Comparison of ENCODE assay signal across 8 cellular contexts in genomic region chr7:130668258-130669050, GRCh38.
DNase-seq lines count a peak whose midpoint lies in the region; ATAC-seq and TF ChIP-seq lines count a peak whose summit lies in the region.

A gene with protein sequence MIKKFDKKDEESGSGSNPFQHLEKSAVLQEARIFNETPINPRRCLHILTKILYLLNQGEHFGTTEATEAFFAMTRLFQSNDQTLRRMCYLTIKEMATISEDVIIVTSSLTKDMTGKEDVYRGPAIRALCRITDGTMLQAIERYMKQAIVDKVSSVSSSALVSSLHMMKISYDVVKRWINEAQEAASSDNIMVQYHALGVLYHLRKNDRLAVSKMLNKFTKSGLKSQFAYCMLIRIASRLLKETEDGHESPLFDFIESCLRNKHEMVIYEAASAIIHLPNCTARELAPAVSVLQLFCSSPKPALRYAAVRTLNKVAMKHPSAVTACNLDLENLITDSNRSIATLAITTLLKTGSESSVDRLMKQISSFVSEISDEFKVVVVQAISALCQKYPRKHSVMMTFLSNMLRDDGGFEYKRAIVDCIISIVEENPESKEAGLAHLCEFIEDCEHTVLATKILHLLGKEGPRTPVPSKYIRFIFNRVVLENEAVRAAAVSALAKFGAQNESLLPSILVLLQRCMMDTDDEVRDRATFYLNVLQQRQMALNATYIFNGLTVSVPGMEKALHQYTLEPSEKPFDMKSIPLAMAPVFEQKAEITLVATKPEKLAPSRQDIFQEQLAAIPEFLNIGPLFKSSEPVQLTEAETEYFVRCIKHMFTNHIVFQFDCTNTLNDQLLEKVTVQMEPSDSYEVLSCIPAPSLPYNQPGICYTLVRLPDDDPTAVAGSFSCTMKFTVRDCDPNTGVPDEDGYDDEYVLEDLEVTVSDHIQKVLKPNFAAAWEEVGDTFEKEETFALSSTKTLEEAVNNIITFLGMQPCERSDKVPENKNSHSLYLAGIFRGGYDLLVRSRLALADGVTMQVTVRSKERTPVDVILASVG (minus strand): TSS chr7:130668748. CDS start chr7:130668668, 80 bp downstream.

- peak; percentile 88 for ATAC-seq in GM18858 (IDR thresholded peaks at IDR 0.05; ENCODE audit: unreplicated experiment)
- peak; percentile 96 for ATAC-seq in HG03064 (IDR thresholded peaks at IDR 0.05; ENCODE audit: low read depth, unreplicated experiment)

- H2AFZ ChIP-seq in ACC112 (ENCODE audit: low read length, unreplicated experiment) = peak within 1 kb of the TSS; percentile 96

- no peaks in the 10 kb centered on the region for H3K27me3 ChIP-seq in ACC112 (ENCODE audit: insufficient read depth, low read length)
- peaks cover 14% of the 10 kb centered on the region for H3K27me3 ChIP-seq in iPS-20b (ENCODE audit: insufficient read depth, low read length)

- no peaks in the 10 kb centered on the region for H3K9me3 ChIP-seq in iPS-20b (ENCODE audit: insufficient read depth, low read depth, low read length)

- H3K79me2 ChIP-seq in ACC112 (ENCODE audit: control insufficient read depth, insufficient read depth, low read length, unreplicated experiment) = no peaks in the 10 kb centered on the region

- in situ Hi-C loops in T47D (cut with HindIII; ENCODE audit: low pct_unique_long_range_greater_than_20kb, low sequenced_read_pairs) = no loop called here

- H3K36me3 ChIP-seq in ACC112 (ENCODE audit: insufficient read depth, low read length) (no peaks in the 10 kb centered on the region), iPS-20b (ENCODE audit: insufficient read depth, low read depth, low read length) (peaks cover 28% of the 10 kb centered on the region)

- peak within 1 kb of the TSS; percentile 84; the same call in 1 of the 2 replicates for H3K9ac ChIP-seq in iPS-20b (ENCODE audit: low read depth, low read length)

- 0 out of 2 replicates have a peak, but pooled peaks have one; percentile 9 for TF ChIP-seq CTCF in VCaP (conservative IDR thresholded peaks at IDR 0.05)

- H3K4me3 ChIP-seq in ACC112 (ENCODE audit: low read depth, low read length) (peak within 1 kb of the TSS; percentile 96), iPS-20b (ENCODE audit: low read length) (peak within 1 kb of the TSS; percentile 91), skin epidermis (peak within 1 kb of the TSS; percentile 45 to 84 (median 76))

- H3K4me1 ChIP-seq in ACC112 (ENCODE audit: control insufficient read depth, insufficient read depth, low read length, unreplicated experiment) (peaks cover 16% of the 10 kb centered on the region), iPS-20b (ENCODE audit: insufficient read depth, low read length) (peaks cover 6% of the 10 kb centered on the region)

- H3K27ac ChIP-seq in ACC112 (ENCODE audit: low read depth, low read length) (no peak within 1 kb of the TSS), VCaP (peak within 1 kb of the TSS; percentile 71), iPS-20b (ENCODE audit: low read length) (no peak within 1 kb of the TSS), skin epidermis (peak within 1 kb of the TSS; percentile 8 to 91 (median 83))

- DNase-seq in NCI-H2107 treated with DMSO at 0.1 percent for 48 hours (lab: John Stamatoyannopoulos, UW; ENCODE audit: unreplicated experiment) = peak; percentile 43
- peak; percentile 83 for DNase-seq in T47D (ENCODE audit: low read depth in 1 of 2, low spot score in 1 of 2)

Comparison
In these comparisons a context has a peak if more than half of its experiments do, and no peak if none do; other contexts are left out.
1. H3K27ac ChIP-seq: peak in VCaP (single experiment) and skin epidermis (21 of 21); none in ACC112 (single experiment) and iPS-20b (single experiment).
2. Peak in every context shown above with its lines, with median percentiles within 50 percentile points of each other: H3K4me3 ChIP-seq.